Comparison of ENCODE assay signal across 9 cellular contexts in genomic region chr19:47601180-47601904, GRCh38. TPM values are rescaled to one million over a fixed set of nuclear protein-coding genes. Genes with fewer than 3 reads are reported as not detected.
A peak's percentile ranks its signal among the peaks of the same experiment; 100 is the strongest.
DNase-seq lines count a peak whose midpoint lies in the region; TF ChIP-seq lines count a peak whose summit lies in the region.
"Had no signal": no experiment of that assay in that cellular context is flagged by ENCODE, and none has a peak within 500 bp of the region (broad histone marks: within the 10 kb centered on the region; RNA-seq: fewer than 3 reads in every experiment).

No MANE protein-coding gene starts in this region.

- peaks cover 38% of the 10 kb centered on the region for H3K4me1 ChIP-seq in mononuclear cell (ENCODE audit: insufficient read depth, low read length)

- no peak overlapping the region for H3K27ac ChIP-seq in brain microvascular endothelial cell

- H3K4me3 ChIP-seq in brain microvascular endothelial cell (ENCODE audit: low read depth, low read length) (peak overlapping the region; percentile 62), mononuclear cell (ENCODE audit: low read length) (peak overlapping the region; percentile 61)

- no peaks in the 10 kb centered on the region for H3K36me3 ChIP-seq in brain microvascular endothelial cell (replicated peaks)

- DNase-seq in stimulated activated CD4-positive, alpha-beta T cell treated with anti-CD3 and anti-CD28 coated beads, Interleukin-15, amount 100 ng/mL, for 24 hours: peak; percentile 7
- DNase-seq in stimulated activated CD4-positive, alpha-beta T cell treated with anti-CD3 and anti-CD28 coated beads, Interleukin-4, amount 100 ng/mL, for 4 hours: no peak
- no peak for DNase-seq in brain microvascular endothelial cell
- no peak for DNase-seq in NCI-H345 (lab: John Stamatoyannopoulos, UW)
- DNase-seq in GOT3 (lab: John Stamatoyannopoulos, UW): no peak
- no peak for DNase-seq in germinal center (ENCODE audit: low spot score)
- DNase-seq in NCI-H345 treated with DMSO at 0.1 percent for 48 hours (lab: John Stamatoyannopoulos, UW; ENCODE audit: unreplicated experiment): no peak
- DNase-seq: amniotic stem cell had no signal

- no peaks in the 10 kb centered on the region for H3K9me3 ChIP-seq in mononuclear cell (ENCODE audit: low read depth, low read length)

- H3K27me3 ChIP-seq in brain microvascular endothelial cell (replicated peaks) (no peaks in the 10 kb centered on the region), mononuclear cell (ENCODE audit: insufficient read depth, low read length) (no peaks in the 10 kb centered on the region)

- TF ChIP-seq CTCF in brain microvascular endothelial cell (IDR thresholded peaks at IDR 0.05; ENCODE audit: low read depth, low read length, missing control alignments): no peak

- in situ Hi-C loops in brain microvascular endothelial cell (cut with HindIII; ENCODE audit: low pct_ligation_motif_present, low sequenced_read_pairs): no loop called here

RNA-seq across cellular contexts. Expression of gene BICRA, which starts 7.6 kb away (rescaled TPM):
- 21.9 TPM for total RNA-seq in mononuclear cell

RNA-seq across cellular contexts. Expression of gene ZNF541, which starts 28.4 kb away (rescaled TPM):
- total RNA-seq in mononuclear cell: 0.21 TPM
